Comparison of ENCODE assay signal across 26 cellular contexts in genomic region chr13:112183544-112184145, GRCh38.
"Had no signal": no experiment of that assay in that cellular context is flagged by ENCODE, and none has a peak within 500 bp of the region (broad histone marks: within the 10 kb centered on the region; RNA-seq: fewer than 3 reads in every experiment).

No MANE protein-coding gene starts in this region.

- H3K4me1 Mint-ChIP-seq: activated B cell treated with CpG ODN at 0.5 μM for 24 hours; activated CD4-positive, alpha-beta T cell treated with anti-CD3 and anti-CD28 coated beads, Interleukin-2, amount 10 ng/mL, durations not matched to agents 24 days and 14 days; activated CD8-positive, alpha-beta memory T cell treated with anti-CD3 and anti-CD28 coated beads, Interleukin-2, amount 10 ng/mL, durations not matched to agents 7 days and 5 days; activated naive CD4-positive, alpha-beta T cell treated with anti-CD3 and anti-CD28 coated beads, Interleukin-2, amount 50 U/mL, for 24 hours; T-cell had no signal

- DNase-seq: activated B cell treated with CpG ODN at 0.5 μM for 24 hours; activated CD4-positive, alpha-beta T cell treated with anti-CD3 and anti-CD28 coated beads for 1 hour; activated CD4-positive, alpha-beta T cell treated with anti-CD3 and anti-CD28 coated beads, Interleukin-2, amount 10 ng/mL, durations not matched to agents 24 days and 14 days; activated CD4-positive, alpha-beta T cell treated with anti-CD3 and anti-CD28 coated beads, Interleukin-2, amount 50 U/mL, for 48 hours; activated CD8-positive, alpha-beta memory T cell treated with anti-CD3 and anti-CD28 coated beads, Interleukin-2, amount 10 ng/mL, durations not matched to agents 7 days and 5 days; activated effector memory CD4-positive, alpha-beta T cell treated with Interleukin-2 at 50 U/mL for 16 hours; activated naive CD4-positive, alpha-beta T cell; activated T-cell treated with anti-CD3 and anti-CD28 coated beads, Interleukin-2, amount 50 U/mL, for 24 hours; NCI-H1092 treated with DMSO at 0.1 percent for 48 hours; NCI-H1417 treated with DMSO at 0.1 percent for 48 hours; NCI-H1694; NCI-H2029 treated with DMSO at 0.1 percent for 48 hours; NCI-H345; NCI-H510A; NCI-H526 treated with DMSO at 0.1 percent for 48 hours; NCI-H82; SIG-M5; T-cell; T-helper 2 cell; T1000 had no signal

- H3K27me3 ChIP-seq: Peyer's patch had no signal

- H3K9me3 ChIP-seq: breast epithelium, Peyer's patch had no signal

- H3K9me3 Mint-ChIP-seq: activated B cell treated with CpG ODN at 0.5 μM for 24 hours; activated CD4-positive, alpha-beta T cell treated with anti-CD3 and anti-CD28 coated beads, Interleukin-2, amount 10 ng/mL, durations not matched to agents 24 days and 14 days; activated naive CD4-positive, alpha-beta T cell treated with anti-CD3 and anti-CD28 coated beads, Interleukin-2, amount 50 U/mL, for 24 hours; activated T-cell treated with anti-CD3 and anti-CD28 coated beads, Interleukin-2, amount 50 U/mL, for 24 hours; activated T-helper 1 cell treated with anti-CD3 and anti-CD28 coated beads, Interleukin-12 subunit alpha, Interleukin-12 subunit beta, Interleukin-2, Interleukin-4 antibody, amounts not matched to agents 30 ng/mL and 10 ng/mL and 1 ng/mL, durations not matched to agents 14 hours and 24 hours and 36 hours; T-cell had no signal

- H3K36me3 ChIP-seq: breast epithelium, Peyer's patch had no signal

- H3K27me3 Mint-ChIP-seq: activated B cell treated with CpG ODN at 0.5 μM for 24 hours; activated CD4-positive, alpha-beta T cell treated with anti-CD3 and anti-CD28 coated beads, Interleukin-2, amount 10 ng/mL, durations not matched to agents 24 days and 14 days; activated CD8-positive, alpha-beta memory T cell treated with anti-CD3 and anti-CD28 coated beads, Interleukin-2, amount 10 ng/mL, durations not matched to agents 7 days and 5 days; activated naive CD4-positive, alpha-beta T cell treated with anti-CD3 and anti-CD28 coated beads, Interleukin-2, amount 50 U/mL, for 24 hours; activated T-cell treated with anti-CD3 and anti-CD28 coated beads, Interleukin-2, amount 50 U/mL, for 24 hours; T-cell had no signal

- H3K27ac ChIP-seq: breast epithelium, Peyer's patch, SK-N-MC had no signal

- H3K36me3 Mint-ChIP-seq: activated CD8-positive, alpha-beta memory T cell treated with anti-CD3 and anti-CD28 coated beads, Interleukin-2, amount 10 ng/mL, durations not matched to agents 7 days and 5 days; activated naive CD4-positive, alpha-beta T cell treated with anti-CD3 and anti-CD28 coated beads, Interleukin-2, amount 50 U/mL, for 24 hours; T-cell had no signal

- ATAC-seq: activated CD8-positive, alpha-beta memory T cell treated with anti-CD3 and anti-CD28 coated beads, Interleukin-2, amount 10 ng/mL, durations not matched to agents 7 days and 5 days; K562; T-cell had no signal

- H3K4me1 ChIP-seq: breast epithelium, Peyer's patch had no signal

- H3K27ac Mint-ChIP-seq: activated B cell treated with CpG ODN at 0.5 μM for 24 hours; activated CD4-positive, alpha-beta T cell treated with anti-CD3 and anti-CD28 coated beads, Interleukin-2, amount 10 ng/mL, durations not matched to agents 24 days and 14 days; activated CD8-positive, alpha-beta memory T cell treated with anti-CD3 and anti-CD28 coated beads, Interleukin-2, amount 10 ng/mL, durations not matched to agents 7 days and 5 days; activated naive CD4-positive, alpha-beta T cell treated with anti-CD3 and anti-CD28 coated beads, Interleukin-2, amount 50 U/mL, for 24 hours; activated T-cell treated with anti-CD3 and anti-CD28 coated beads, Interleukin-2, amount 50 U/mL, for 24 hours; activated T-helper 1 cell treated with anti-CD3 and anti-CD28 coated beads, Interleukin-12 subunit alpha, Interleukin-12 subunit beta, Interleukin-2, Interleukin-4 antibody, amounts not matched to agents 30 ng/mL and 10 ng/mL and 1 ng/mL, durations not matched to agents 14 hours and 24 hours and 36 hours; T-cell had no signal

- H3K4me3 Mint-ChIP-seq: activated B cell treated with CpG ODN at 0.5 μM for 24 hours; activated CD4-positive, alpha-beta T cell treated with anti-CD3 and anti-CD28 coated beads, Interleukin-2, amount 10 ng/mL, durations not matched to agents 24 days and 14 days; activated CD8-positive, alpha-beta memory T cell treated with anti-CD3 and anti-CD28 coated beads, Interleukin-2, amount 10 ng/mL, durations not matched to agents 7 days and 5 days; activated naive CD4-positive, alpha-beta T cell treated with anti-CD3 and anti-CD28 coated beads, Interleukin-2, amount 50 U/mL, for 24 hours; activated T-cell treated with anti-CD3 and anti-CD28 coated beads, Interleukin-2, amount 50 U/mL, for 24 hours; activated T-helper 1 cell treated with anti-CD3 and anti-CD28 coated beads, Interleukin-12 subunit alpha, Interleukin-12 subunit beta, Interleukin-2, Interleukin-4 antibody, amounts not matched to agents 30 ng/mL and 10 ng/mL and 1 ng/mL, durations not matched to agents 14 hours and 24 hours and 36 hours; T-cell had no signal

- H3K4me3 ChIP-seq: breast epithelium, K562, Peyer's patch, SK-N-MC had no signal
